Comparison of ENCODE assay signal across 3 cellular contexts in the genomic region with DNA sequence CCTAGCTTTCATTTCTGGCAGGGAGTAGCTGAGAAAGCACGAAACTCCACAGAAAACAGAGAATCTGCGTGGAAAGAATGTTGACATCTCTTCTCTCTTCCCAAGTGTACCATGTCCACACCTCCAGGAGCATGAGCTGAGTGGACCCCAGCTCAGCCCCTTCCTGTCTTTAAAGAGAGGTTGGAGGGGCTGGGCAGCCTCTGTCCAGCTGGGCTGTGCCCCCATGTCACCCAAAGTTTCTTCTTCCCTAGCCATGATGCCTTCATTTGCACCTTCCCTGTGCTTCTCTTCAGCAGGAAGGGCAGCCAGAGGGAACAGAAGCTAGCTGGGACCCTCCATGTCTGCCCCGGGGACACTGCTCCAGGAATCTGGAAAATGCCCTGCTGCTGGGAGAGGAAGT.
"Had no signal": no experiment of that assay in that cellular context is flagged by ENCODE, and none has a peak within 500 bp of the region (broad histone marks: within the 10 kb centered on the region; RNA-seq: fewer than 3 reads in every experiment).

No MANE protein-coding gene starts in this region.

- DNase-seq: IMR-90, KBM-7, KG1 had no signal
